9 cellular contexts compared by ENCODE assay signal in genomic region chr4:78656968-78657445, GRCh38.
A peak's percentile ranks its signal among the peaks of the same experiment; 100 is the strongest.
DNase-seq lines count a peak whose midpoint lies in the region; ATAC-seq and TF ChIP-seq lines count a peak whose summit lies in the region.
"Had no signal": no experiment of that assay in that cellular context is flagged by ENCODE, and none has a peak within 500 bp of the region (broad histone marks: within the 10 kb centered on the region; RNA-seq: fewer than 3 reads in every experiment).

No MANE protein-coding gene starts in this region.

- intact Hi-C loops in left lung (cut with DNase I) = no loop called here
- intact Hi-C loops in mammary epithelial cell (cut with micrococcal nuclease) = no loop called here

- no peak overlapping the region for H3K9ac ChIP-seq in mammary epithelial cell (ENCODE audit: insufficient read depth, low read length)

- peaks cover 34 to 50% (median 40%) of the 10 kb centered on the region in 3 donors for H3K4me1 Mint-ChIP-seq in T-cell

- H3K4me1 ChIP-seq in left lung (peaks cover 33 to 84% of the 10 kb centered on the region in 2 donors), mammary epithelial cell (ENCODE audit: insufficient read depth, low read length) (peaks cover 3% of the 10 kb centered on the region)

- CTCF ChIA-PET in T-cell (lab: Charles Lee) = interaction anchor here in 1 of 2 donors (0.7 kb wide), 1 partner anchor 13 kb away, joined by 3 read pairs; no protein-coding TSS in a partner anchor
- CTCF ChIA-PET in mammary epithelial cell (lab: Charles Lee; ENCODE audit: low non-redundant PET) = no interaction called here

- H3K9me3 ChIP-seq in left lung = no peaks in the 10 kb centered on the region
- H3K9me3 ChIP-seq in mammary epithelial cell (replicated peaks; ENCODE audit: insufficient read depth, low read length) = no peaks in the 10 kb centered on the region

- no peaks in the 10 kb centered on the region for H4K20me1 ChIP-seq in mammary epithelial cell (ENCODE audit: insufficient read depth, low read length)

- no peaks in the 10 kb centered on the region for H3K79me2 ChIP-seq in mammary epithelial cell (ENCODE audit: insufficient read depth, low read length)

- H3K4me3 ChIP-seq in left lung = peak overlapping the region in 1 of 2 donors; percentile 11
- no peak overlapping the region for H3K4me3 ChIP-seq in mammary epithelial cell (replicated peaks in 1 of 3; ENCODE audit: insufficient read depth in 1 of 3, low read depth in 2 of 3, low read length in 3 of 3)

- H3K27me3 Mint-ChIP-seq in T-cell = no peaks in the 10 kb centered on the region

- no TSS peak for BruUV-seq in mammary epithelial cell (replicated peaks; lab: Mats Ljungman, UMichigan)

- no peaks in the 10 kb centered on the region for H3K27me3 ChIP-seq in left lung
- no peaks in the 10 kb centered on the region for H3K27me3 ChIP-seq in mammary epithelial cell (ENCODE audit: insufficient read depth, low read length)

- peak overlapping the region; percentile 84 to 87 for H3K27ac Mint-ChIP-seq in T-cell

- POLR2A ChIA-PET in T-cell (lab: Charles Lee) = no interaction called here

- no peaks in the 10 kb centered on the region for H3K36me3 ChIP-seq in left lung
- H3K36me3 ChIP-seq in mammary epithelial cell (ENCODE audit: insufficient read depth, low read length) = no peaks in the 10 kb centered on the region

- H3K9me3 Mint-ChIP-seq in T-cell = no peaks in the 10 kb centered on the region

- H3K36me3 Mint-ChIP-seq in T-cell = no peaks in the 10 kb centered on the region

- DNase-seq in CD1c-positive myeloid dendritic cell (ENCODE audit: extremely low spot score) (peak; percentile 85), T-cell (peak in 8 of 34 experiments; percentile 1 to 28 (median 6)), left lung (no peak), NCI-H2107 treated with DMSO at 0.1 percent for 48 hours (lab: John Stamatoyannopoulos, UW; ENCODE audit: unreplicated experiment) (no peak), mammary epithelial cell (no peak), occipital lobe (lab: John Stamatoyannopoulos, UW) (no peak)
- DNase-seq: NCI-H526 had no signal

- H3K27ac ChIP-seq in left lung (peak overlapping the region; percentile 55 to 92), mammary epithelial cell (ENCODE audit: insufficient read depth, low read depth, low read length) (no peak overlapping the region)

- H3K4me3 Mint-ChIP-seq in T-cell = peak overlapping the region; percentile 52 to 72 (median 69)

- H2AFZ ChIP-seq in mammary epithelial cell (ENCODE audit: low read depth, low read length) = no peak overlapping the region

- TF ChIP-seq CTCF in left lung (IDR thresholded peaks at IDR 0.05) (no peak), mammary epithelial cell (conservative IDR thresholded peaks at IDR 0.05 in 1 of 2, IDR thresholded peaks at IDR 0.05 in 1 of 2; ENCODE audit: extremely low read depth in 1 of 2, insufficient read depth in 1 of 2, low read depth in 1 of 2, low read length in 2 of 2) (no peak)

- no peak overlapping the region for H3K4me2 ChIP-seq in mammary epithelial cell (ENCODE audit: insufficient read depth, low read depth, low read length)

- ATAC-seq in HG02642 (IDR thresholded peaks at IDR 0.05; ENCODE audit: poor library complexity, unreplicated experiment) (peak; percentile 39), T-cell (replicated peaks in 1 of 4) (peak; percentile 22 to 68 (median 36)), left lung (peak; percentile 52), HG03280 (IDR thresholded peaks at IDR 0.05; ENCODE audit: unreplicated experiment) (no peak)

- WGBS in mammary epithelial cell (ENCODE audit: low coverage, missing lambda C conversion rate) = 94% methylated on average over 6 of the region's 7 CpGs

- in situ Hi-C loops in mammary epithelial cell (cut with MboI; ENCODE audit: low sequenced_read_pairs in 2 of 2) = no loop called here

- dilution Hi-C loops in mammary epithelial cell (cut with HindIII; ENCODE audit: low sequenced_read_pairs) = no loop called here
